Comparison of ENCODE assay signal across 8 cellular contexts in genomic region chr7:87312215-87312865, GRCh38. TPM values are rescaled to one million over a fixed set of nuclear protein-coding genes. Genes with fewer than 3 reads are reported as not detected.
DNase-seq lines count a peak whose midpoint lies in the region; ATAC-seq, FAIRE-seq and TF ChIP-seq lines count a peak whose summit lies in the region.

No MANE protein-coding gene starts in this region.

- H3K9me2 ChIP-seq in SU-DHL-6 (replicated peaks; ENCODE audit: insufficient read depth, low read length), result no peaks in the 10 kb centered on the region

- H3K4me1 ChIP-seq in HEK293 (ENCODE audit: control insufficient read depth, insufficient read depth, low read length), result no peaks in the 10 kb centered on the region; the same call in 1 of the 2 replicates
- H3K4me1 ChIP-seq in right cardiac atrium (ENCODE audit: control insufficient read depth, insufficient read depth, low read length), result no peaks in the 10 kb centered on the region
- peaks cover 0 to 2% of the 10 kb centered on the region in 2 donors for H3K4me1 ChIP-seq in small intestine (ENCODE audit: control insufficient read depth in 2 of 2, insufficient read depth in 1 of 2, low read depth in 1 of 2, low read length in 1 of 2)

- peak; percentile 87 for ATAC-seq in activated naive CD8-positive, alpha-beta T cell treated with anti-CD3 and anti-CD28 coated beads, Interleukin-2, amount 50 U/mL, for 24 hours
- ATAC-seq in right cardiac atrium, result peak in 1 of 2 donors; percentile 88

- H3F3A ChIP-seq in SU-DHL-6 (ENCODE audit: insufficient read depth), result no peaks in the 10 kb centered on the region

- no peak overlapping the region for H2AFZ ChIP-seq in SU-DHL-6 (ENCODE audit: low read depth, low read length, severe bottlenecking)

- H3K27me3 ChIP-seq in SU-DHL-6 (ENCODE audit: low read length), result no peaks in the 10 kb centered on the region
- no peaks in the 10 kb centered on the region for H3K27me3 ChIP-seq in right cardiac atrium (ENCODE audit: control insufficient read depth, insufficient read depth)
- no peaks in the 10 kb centered on the region for H3K27me3 ChIP-seq in small intestine (ENCODE audit: control insufficient read depth in 2 of 2, insufficient read depth in 2 of 2, low read length in 2 of 2)

- CTCF ChIA-PET in HEK293 (lab: Yijun Ruan, JAX), result interaction anchor here (0.6 to 8.7 kb wide), 14 partner anchors 9 to 800 kb away, joined by 3 to 163 read pairs (median 3); no protein-coding TSS in a partner anchor

- no peak overlapping the region for H3K4me3 Mint-ChIP-seq in activated naive CD8-positive, alpha-beta T cell treated with anti-CD3 and anti-CD28 coated beads, Interleukin-2, amount 50 U/mL, for 24 hours

- peaks cover 13% of the 10 kb centered on the region for H3K4me1 Mint-ChIP-seq in activated naive CD8-positive, alpha-beta T cell treated with anti-CD3 and anti-CD28 coated beads, Interleukin-2, amount 50 U/mL, for 24 hours

- no peak for FAIRE-seq in small intestine (lab: Jason Lieb, UNC)

- H3K4me2 ChIP-seq in SU-DHL-6 (ENCODE audit: low read depth, low read length, poor library complexity, severe bottlenecking), result no peak overlapping the region

- 20% methylated on average over 2 of the region's 2 CpGs for WGBS in right cardiac atrium
- WGBS in small intestine, 3 donors, result 10 to 29% (median 12%) methylated on average over 2 of the region's 2 CpGs

- no peaks in the 10 kb centered on the region for H3K79me2 ChIP-seq in SU-DHL-6 (ENCODE audit: insufficient read depth, low read length)

- H3K36me3 Mint-ChIP-seq in activated naive CD8-positive, alpha-beta T cell treated with anti-CD3 and anti-CD28 coated beads, Interleukin-2, amount 50 U/mL, for 24 hours (ENCODE audit: low read depth), result no peaks in the 10 kb centered on the region

- peak; percentile 42 for DNase-seq in MV-4-11 (lab: John Stamatoyannopoulos, UW)
- DNase-seq in activated naive CD8-positive, alpha-beta T cell treated with anti-CD3 and anti-CD28 coated beads, Interleukin-2, amount 50 U/mL, for 24 hours, result peak; percentile 65
- peak in 2 of 3 donors; percentile 32 to 56 for DNase-seq in right cardiac atrium
- peak; percentile 64 for DNase-seq in small intestine
- no peak for DNase-seq in posterior vena cava (ENCODE audit: low spot score)

- no peak overlapping the region for H3K9ac ChIP-seq in SU-DHL-6 (ENCODE audit: low read length)

- H3K9me3 Mint-ChIP-seq in activated naive CD8-positive, alpha-beta T cell treated with anti-CD3 and anti-CD28 coated beads, Interleukin-2, amount 50 U/mL, for 24 hours, result no peaks in the 10 kb centered on the region

- no peak overlapping the region for H3K27ac Mint-ChIP-seq in activated naive CD8-positive, alpha-beta T cell treated with anti-CD3 and anti-CD28 coated beads, Interleukin-2, amount 50 U/mL, for 24 hours

- H3K27me3 Mint-ChIP-seq in activated naive CD8-positive, alpha-beta T cell treated with anti-CD3 and anti-CD28 coated beads, Interleukin-2, amount 50 U/mL, for 24 hours, result no peaks in the 10 kb centered on the region

- no peaks in the 10 kb centered on the region for H4K20me1 ChIP-seq in SU-DHL-6 (ENCODE audit: low read depth, low read length)

- intact Hi-C loops in right cardiac atrium (cut with DNase I) (loop anchor here in 3 of 4 donors (1.0 to 5.0 kb wide), 3 partner anchors 104 to 105 kb away; no protein-coding TSS in a partner anchor), posterior vena cava (cut with DNase I) (loop anchor here (2.0 kb wide), 1 partner anchor 104 kb away; no protein-coding TSS in a partner anchor)

- H3K27ac ChIP-seq in HEK293 (ENCODE audit: extremely low read depth, low read depth, low read length) (no peak overlapping the region), SU-DHL-6 (ENCODE audit: low read depth, low read length) (no peak overlapping the region), right cardiac atrium (ENCODE audit: low read length) (no peak overlapping the region), small intestine (ENCODE audit: low read depth in 1 of 2, low read length in 1 of 2) (no peak overlapping the region)

- H3K36me3 ChIP-seq in HEK293 (ENCODE audit: control insufficient read depth in 2 of 2, insufficient read depth in 1 of 2, low read length in 2 of 2), result no peaks in the 10 kb centered on the region
- no peaks in the 10 kb centered on the region for H3K36me3 ChIP-seq in SU-DHL-6 (ENCODE audit: low read length)
- no peaks in the 10 kb centered on the region for H3K36me3 ChIP-seq in small intestine (ENCODE audit: control insufficient read depth in 2 of 2, insufficient read depth in 2 of 2, low read length in 2 of 2)

- H3K4me3 ChIP-seq in HEK293 (ENCODE audit: low read depth, low read length), result no peak overlapping the region
- H3K4me3 ChIP-seq in SU-DHL-6 (ENCODE audit: insufficient read depth, low read length, poor library complexity, severe bottlenecking), result no peak overlapping the region
- H3K4me3 ChIP-seq in right cardiac atrium (ENCODE audit: low read length), result no peak overlapping the region
- no peak overlapping the region for H3K4me3 ChIP-seq in small intestine (ENCODE audit: low read depth in 1 of 2, low read length in 2 of 2)

- H3K9me3 ChIP-seq in HEK293 (ENCODE audit: control insufficient read depth, insufficient read depth, low read depth, low read length), result no peaks in the 10 kb centered on the region
- no peaks in the 10 kb centered on the region for H3K9me3 ChIP-seq in SU-DHL-6 (ENCODE audit: insufficient read depth, low read length)
- no peaks in the 10 kb centered on the region for H3K9me3 ChIP-seq in right cardiac atrium (ENCODE audit: control insufficient read depth, low read length)
- H3K9me3 ChIP-seq in small intestine (ENCODE audit: control insufficient read depth, low read depth), result no peaks in the 10 kb centered on the region

- TF ChIP-seq CTCF in GM12872 (IDR thresholded peaks at IDR 0.05; ENCODE audit: insufficient read depth, low read depth, low read length) (peak; percentile 98), HEK293 (tag by site-specific recombination; IDR thresholded peaks at IDR 0.05) (peak; percentile 64), SU-DHL-6 (IDR thresholded peaks at IDR 0.05; ENCODE audit: insufficient read depth, low read length, poor library complexity, severe bottlenecking) (peak; percentile 100)

- POLR2A ChIA-PET in HEK293 (lab: Yijun Ruan, JAX), result no interaction called here

TF ChIP-seq in HEK293, 187 proteins besides CTCF, POLR2A, EP300 and RAD21:
- TF ChIP-seq ZNF654 (tag by site-specific recombination; IDR thresholded peaks at IDR 0.05; ENCODE audit: low read depth), result peak; percentile 87
- TF ChIP-seq ZNF24 (tag by site-specific recombination; IDR thresholded peaks at IDR 0.05), result no peak
- no peak for TF ChIP-seq ZBTB49 (tag by site-specific recombination; IDR thresholded peaks at IDR 0.05; ENCODE audit: low read depth)
- no peak for TF ChIP-seq ZFHX2 (tag by site-specific recombination; conservative IDR thresholded peaks at IDR 0.05)

RNA-seq across cellular contexts. Expression of gene CROT, which starts 33.1 kb away (rescaled TPM):
- total RNA-seq in right cardiac atrium (10 to 100 TPM in 2 of 4 donors, 1 to 10 TPM in 2; 7.1 to 13.3 (median 10.5) TPM), posterior vena cava (10 to 100 TPM; 11.8 to 12.4 TPM)
- polyA plus RNA-seq in right cardiac atrium (6.3 TPM), small intestine (10 to 100 TPM; 13.1 to 57.5 (median 25.7) TPM)
